Comparison of ENCODE assay signal across 8 cellular contexts in genomic region chr5:173057062-173057924, GRCh38. TPM values are rescaled to one million over a fixed set of nuclear protein-coding genes. Genes with fewer than 3 reads are reported as not detected.
DNase-seq lines count a peak whose midpoint lies in the region; ATAC-seq and TF ChIP-seq lines count a peak whose summit lies in the region.

No MANE protein-coding gene starts in this region.

- ATAC-seq in HG02623 (IDR thresholded peaks at IDR 0.05; ENCODE audit: unreplicated experiment) (peak; percentile 77), SK-N-SH treated with all-trans-retinoic acid at 6 μM for 48 hours (peak; percentile 94), thoracic aorta (ENCODE audit: insufficient number of reproducible peaks, low FRiP score, low read depth) (peak; percentile 95)

- peak overlapping the region; percentile 87 for H3K4me2 ChIP-seq in osteoblast (ENCODE audit: insufficient read depth, low read length)

- H3K36me3 ChIP-seq in osteoblast (ENCODE audit: insufficient read depth, low read length) (peaks cover 2% of the 10 kb centered on the region), thoracic aorta (no peaks in the 10 kb centered on the region)

- DNase-seq in GM10266 (ENCODE audit: extremely low spot score) (peak; percentile 97), NCI-H1092 treated with DMSO at 0.1 percent for 48 hours (lab: John Stamatoyannopoulos, UW) (peak; percentile 87), glutamatergic neuron (peak; percentile 99), osteoblast (ENCODE audit: insufficient read length, low spot score, missing footprints) (peak; percentile 98), thoracic aorta (ENCODE audit: low spot score) (peak; percentile 98)

- no peak for TF ChIP-seq CTCF in GM10266 (IDR thresholded peaks at IDR 0.05; ENCODE audit: control insufficient read depth, insufficient read depth, low read depth, missing control alignments)
- TF ChIP-seq CTCF in glutamatergic neuron (IDR thresholded peaks at IDR 0.05; ENCODE audit: partially characterized antibody, unreplicated experiment): no peak
- no peak for TF ChIP-seq CTCF in osteoblast (IDR thresholded peaks at IDR 0.05; ENCODE audit: extremely low read depth, low read depth, low read length)
- TF ChIP-seq CTCF in thoracic aorta (IDR thresholded peaks at IDR 0.05): peak; percentile 24

- no peaks in the 10 kb centered on the region for H3K27me3 ChIP-seq in osteoblast (ENCODE audit: insufficient read depth, low read length)
- H3K27me3 ChIP-seq in thoracic aorta (replicated peaks; ENCODE audit: insufficient read depth): no peaks in the 10 kb centered on the region

- H3K4me1 ChIP-seq in osteoblast (ENCODE audit: insufficient read depth, low read length): peaks cover 19% of the 10 kb centered on the region
- H3K4me1 ChIP-seq in thoracic aorta (ENCODE audit: control insufficient read depth in 1 of 2, low read depth in 2 of 2): peaks cover 17 to 41% of the 10 kb centered on the region in 2 donors

- peaks cover 61% of the 10 kb centered on the region for H3K4me1 Mint-ChIP-seq in activated naive CD8-positive, alpha-beta T cell (ENCODE audit: low read depth)
- H3K4me1 Mint-ChIP-seq in glutamatergic neuron (ENCODE audit: low read depth, unreplicated experiment): no peaks in the 10 kb centered on the region

- H3K9me3 ChIP-seq in osteoblast (ENCODE audit: low read depth, low read length): no peaks in the 10 kb centered on the region
- no peaks in the 10 kb centered on the region for H3K9me3 ChIP-seq in thoracic aorta

- peak overlapping the region; percentile 92 for H3K4me3 Mint-ChIP-seq in activated naive CD8-positive, alpha-beta T cell
- H3K4me3 Mint-ChIP-seq in glutamatergic neuron (ENCODE audit: unreplicated experiment): peak overlapping the region; percentile 97

- H3K27me3 Mint-ChIP-seq in activated naive CD8-positive, alpha-beta T cell: no peaks in the 10 kb centered on the region
- no peaks in the 10 kb centered on the region for H3K27me3 Mint-ChIP-seq in glutamatergic neuron (ENCODE audit: unreplicated experiment)

- peaks cover 36% of the 10 kb centered on the region for H3K79me2 ChIP-seq in osteoblast (ENCODE audit: insufficient read depth, low read length)

- H3K4me3 ChIP-seq in osteoblast (ENCODE audit: insufficient read depth, low read length) (peak overlapping the region; percentile 81), thoracic aorta (peak overlapping the region; percentile 99)

- H2AFZ ChIP-seq in osteoblast (ENCODE audit: low read length): peak overlapping the region; percentile 96

- peak overlapping the region; percentile 94 for H3K27ac Mint-ChIP-seq in activated naive CD8-positive, alpha-beta T cell
- peak overlapping the region; percentile 83 for H3K27ac Mint-ChIP-seq in glutamatergic neuron (ENCODE audit: unreplicated experiment)

- H4K20me1 ChIP-seq in osteoblast (ENCODE audit: insufficient read depth, low read length): peaks cover 5% of the 10 kb centered on the region

- H3K9me3 Mint-ChIP-seq in activated naive CD8-positive, alpha-beta T cell (ENCODE audit: low read depth): no peaks in the 10 kb centered on the region
- H3K9me3 Mint-ChIP-seq in glutamatergic neuron (ENCODE audit: unreplicated experiment): peaks cover 2% of the 10 kb centered on the region

- peak overlapping the region; percentile 89 for H3K27ac ChIP-seq in osteoblast (ENCODE audit: low read depth, low read length)
- peak overlapping the region; percentile 99 to 100 for H3K27ac ChIP-seq in thoracic aorta

- no peaks in the 10 kb centered on the region for H3K36me3 Mint-ChIP-seq in activated naive CD8-positive, alpha-beta T cell
- no peaks in the 10 kb centered on the region for H3K36me3 Mint-ChIP-seq in glutamatergic neuron (ENCODE audit: unreplicated experiment)

TF ChIP-seq in SK-N-SH treated with all-trans-retinoic acid at 6 μM for 48 hours, 23 proteins besides CTCF, POLR2A, EP300 and RAD21:
- TF ChIP-seq CSRNP3 (CRISPR knock-in tag; IDR thresholded peaks at IDR 0.05) (no peak), ZNF70 (CRISPR knock-in tag; IDR thresholded peaks at IDR 0.05) (0 out of 2 replicates have a peak, but pooled peaks have one; percentile 33), OSR1 (CRISPR knock-in tag; IDR thresholded peaks at IDR 0.05) (no peak), GLIS3 (CRISPR knock-in tag; IDR thresholded peaks at IDR 0.05) (no peak), CREB5 (CRISPR knock-in tag; IDR thresholded peaks at IDR 0.05; ENCODE audit: low read depth) (no peak)

RNA-seq across cellular contexts. Expression of gene CREBRF, which starts 1.1 kb away (rescaled TPM):
- total RNA-seq in glutamatergic neuron (ENCODE audit: unreplicated experiment) (16.6 TPM), osteoblast (35.8 and 38.3 TPM in 2 replicates), thoracic aorta (10 to 100 TPM; 39.3 to 43.5 TPM)

Comparison
In these comparisons a context has a peak if more than half of its experiments do, and no peak if none do; other contexts are left out.
1. Peak in every context shown above with its lines: DNase-seq, ATAC-seq, H3K4me3 ChIP-seq and H3K27ac ChIP-seq.